Comparison of ENCODE assay signal across 29 cellular contexts in genomic region chr4:72911316-72911715, GRCh38.
"Had no signal": no experiment of that assay in that cellular context is flagged by ENCODE, and none has a peak within 500 bp of the region (broad histone marks: within the 10 kb centered on the region; RNA-seq: fewer than 3 reads in every experiment).

No MANE protein-coding gene starts in this region.

- H3K27me3 Mint-ChIP-seq: stimulated activated memory B cell treated with anti-CD40 and anti-IgM and Interleukin-4, amounts not matched to agents 10 μg/mL and 1 μg/mL and 100 μg/mL, for 72 hours; stimulated activated naive B cell treated with anti-CD40 and anti-IgM and Interleukin-4, amounts not matched to agents 10 μg/mL and 1 μg/mL and 100 μg/mL, for 72 hours; type B pancreatic cell had no signal

- H3K27ac Mint-ChIP-seq: stimulated activated effector memory CD8-positive, alpha-beta T cell treated with anti-CD3 and anti-CD28 coated beads, Interleukin-12 subunit alpha, Interleukin-12 subunit beta, amount 100 ng/mL, for 72 hours; stimulated activated memory B cell treated with anti-CD40 and anti-IgM and Interleukin-4, amounts not matched to agents 10 μg/mL and 1 μg/mL and 100 μg/mL, for 72 hours; stimulated activated naive B cell treated with anti-CD40 and anti-IgM and Interleukin-4, amounts not matched to agents 10 μg/mL and 1 μg/mL and 100 μg/mL, for 72 hours; stimulated activated naive CD8-positive, alpha-beta T cell treated with anti-CD3 and anti-CD28 coated beads, Interleukin-15, amount 100 ng/mL, for 72 hours; stimulated activated naive CD8-positive, alpha-beta T cell treated with anti-CD3 and anti-CD28 coated beads, Interleukin-15, Interleukin-2, amounts not matched to agents 100 ng/mL and 50 ng/mL, for 24 hours; type B pancreatic cell had no signal

- H3K36me3 Mint-ChIP-seq: stimulated activated effector memory CD8-positive, alpha-beta T cell treated with anti-CD3 and anti-CD28 coated beads, Interleukin-12 subunit alpha, Interleukin-12 subunit beta, amount 100 ng/mL, for 72 hours; stimulated activated memory B cell treated with anti-CD40 and anti-IgM and Interleukin-4, amounts not matched to agents 10 μg/mL and 1 μg/mL and 100 μg/mL, for 72 hours; stimulated activated naive B cell treated with anti-CD40 and anti-IgM and Interleukin-4, amounts not matched to agents 10 μg/mL and 1 μg/mL and 100 μg/mL, for 72 hours; type B pancreatic cell had no signal

- H3K4me3 ChIP-seq: stomach, suprapubic skin, testis, thoracic aorta, thyroid gland, tibial artery, tibial nerve, transverse colon, upper lobe of left lung, upper lobe of right lung, uterus, vagina had no signal

- H3K9me3 Mint-ChIP-seq: stimulated activated effector memory CD8-positive, alpha-beta T cell treated with anti-CD3 and anti-CD28 coated beads, Interleukin-12 subunit alpha, Interleukin-12 subunit beta, amount 100 ng/mL, for 72 hours; stimulated activated memory B cell treated with anti-CD40 and anti-IgM and Interleukin-4, amounts not matched to agents 10 μg/mL and 1 μg/mL and 100 μg/mL, for 72 hours; stimulated activated naive B cell treated with anti-CD40 and anti-IgM and Interleukin-4, amounts not matched to agents 10 μg/mL and 1 μg/mL and 100 μg/mL, for 72 hours; type B pancreatic cell had no signal

- ATAC-seq: stimulated activated effector memory CD8-positive, alpha-beta T cell treated with anti-CD3 and anti-CD28 coated beads, Interleukin-12 subunit alpha, Interleukin-12 subunit beta, amount 100 ng/mL, for 72 hours; stimulated activated memory B cell treated with anti-CD40 and anti-IgM and Interleukin-4, amounts not matched to agents 10 μg/mL and 1 μg/mL and 100 μg/mL, for 72 hours; stimulated activated naive B cell treated with anti-CD40 and anti-IgM and Interleukin-4, amounts not matched to agents 10 μg/mL and 1 μg/mL and 100 μg/mL, for 72 hours; stimulated activated naive CD8-positive, alpha-beta T cell treated with anti-CD3 and anti-CD28 coated beads, Interleukin-15, amount 100 ng/mL, for 72 hours; stimulated activated naive CD8-positive, alpha-beta T cell treated with anti-CD3 and anti-CD28 coated beads, Interleukin-15, Interleukin-2, amounts not matched to agents 100 U/mL and 50 U/mL, for 24 hours; upper lobe of right lung had no signal

- FAIRE-seq: urothelium cell line had no signal

- H3K27ac ChIP-seq: stomach, suprapubic skin, testis, thoracic aorta, thyroid gland, tibial artery, tibial nerve, transverse colon, upper lobe of left lung, upper lobe of right lung, uterus, vagina had no signal

- H3K9me3 ChIP-seq: stomach, suprapubic skin, testis, thoracic aorta, thyroid gland, tibial artery, tibial nerve, transverse colon, upper lobe of left lung, upper lobe of right lung, uterus, vagina had no signal

- H3K36me3 ChIP-seq: stomach, suprapubic skin, thoracic aorta, thyroid gland, tibial artery, tibial nerve, transverse colon, upper lobe of left lung, upper lobe of right lung, uterus, vagina had no signal

- DNase-seq: stimulated activated CD4-positive, alpha-beta T cell treated with anti-CD3 and anti-CD28 coated beads, Interleukin-2, amount 100 ng/mL, for 48 hours; stimulated activated CD4-positive, alpha-beta T cell treated with anti-CD3 and anti-CD28 coated beads, Interleukin-4, amount 100 ng/mL, for 1 hour; stimulated activated CD4-positive, alpha-beta T cell treated with anti-CD3 and anti-CD28 coated beads, Interleukin-4, amount 100 ng/mL, for 24 hours; stimulated activated CD4-positive, alpha-beta T cell treated with anti-CD3 and anti-CD28 coated beads, Interleukin-4, amount 100 ng/mL, for 4 hours; stimulated activated CD8-positive, alpha-beta memory T cell treated with anti-CD3 and anti-CD28 coated beads, Interleukin-4, amount 100 ng/mL, for 48 hours; stimulated activated naive B cell treated with anti-CD40 and anti-IgM and Interleukin-4, amounts not matched to agents 10 μg/mL and 1 μg/mL and 100 μg/mL, for 72 hours; stimulated activated naive CD4-positive, alpha-beta T cell; stimulated activated naive CD4-positive, alpha-beta T cell treated with Interleukin-2 at 50 U/mL for 16 hours; stimulated activated naive CD8-positive, alpha-beta T cell treated with anti-CD3 and anti-CD28 coated beads, Interleukin-15, amount 100 ng/mL, for 72 hours; stimulated activated naive CD8-positive, alpha-beta T cell treated with anti-CD3 and anti-CD28 coated beads, Interleukin-15, Interleukin-2, amounts not matched to agents 100 U/mL and 50 U/mL, for 24 hours; stomach; substantia nigra; testis; thyroid gland; tibial artery; transverse colon; trophoblast cell; upper lobe of left lung; upper lobe of right lung; uterus had no signal

- H3K4me3 Mint-ChIP-seq: stimulated activated effector memory CD8-positive, alpha-beta T cell treated with anti-CD3 and anti-CD28 coated beads, Interleukin-12 subunit alpha, Interleukin-12 subunit beta, amount 100 ng/mL, for 72 hours; stimulated activated memory B cell treated with anti-CD40 and anti-IgM and Interleukin-4, amounts not matched to agents 10 μg/mL and 1 μg/mL and 100 μg/mL, for 72 hours; stimulated activated naive B cell treated with anti-CD40 and anti-IgM and Interleukin-4, amounts not matched to agents 10 μg/mL and 1 μg/mL and 100 μg/mL, for 72 hours; stimulated activated naive CD8-positive, alpha-beta T cell treated with anti-CD3 and anti-CD28 coated beads, Interleukin-15, amount 100 ng/mL, for 72 hours; stimulated activated naive CD8-positive, alpha-beta T cell treated with anti-CD3 and anti-CD28 coated beads, Interleukin-15, Interleukin-2, amounts not matched to agents 100 ng/mL and 50 ng/mL, for 24 hours; type B pancreatic cell had no signal

- H3K27me3 ChIP-seq: stomach, suprapubic skin, testis, thyroid gland, tibial artery, tibial nerve, transverse colon, upper lobe of left lung, upper lobe of right lung, uterus, vagina had no signal

- H3K4me1 ChIP-seq: suprapubic skin, testis, thyroid gland, tibial artery, tibial nerve, transverse colon, upper lobe of left lung, upper lobe of right lung, uterus, vagina had no signal

- H3K4me1 Mint-ChIP-seq: stimulated activated effector memory CD8-positive, alpha-beta T cell treated with anti-CD3 and anti-CD28 coated beads, Interleukin-12 subunit alpha, Interleukin-12 subunit beta, amount 100 ng/mL, for 72 hours; stimulated activated memory B cell treated with anti-CD40 and anti-IgM and Interleukin-4, amounts not matched to agents 10 μg/mL and 1 μg/mL and 100 μg/mL, for 72 hours; stimulated activated naive B cell treated with anti-CD40 and anti-IgM and Interleukin-4, amounts not matched to agents 10 μg/mL and 1 μg/mL and 100 μg/mL, for 72 hours; stimulated activated naive CD8-positive, alpha-beta T cell treated with anti-CD3 and anti-CD28 coated beads, Interleukin-15, amount 100 ng/mL, for 72 hours had no signal
